ENCODE assay signal across 14 cellular contexts in genomic region chr9:126589349-126589748, GRCh38. TPM values are rescaled to one million over a fixed set of nuclear protein-coding genes. Genes with fewer than 3 reads are reported as not detected.
DNase-seq lines count a peak whose midpoint lies in the region; TF ChIP-seq lines count a peak whose summit lies in the region.
"Had no signal": no experiment of that assay in that cellular context is flagged by ENCODE, and none has a peak within 500 bp of the region (broad histone marks: within the 10 kb centered on the region; RNA-seq: fewer than 3 reads in every experiment).

No MANE protein-coding gene starts in this region.

- no peak overlapping the region for H2AFZ ChIP-seq in osteoblast (ENCODE audit: low read length)

- H3K9me3 Mint-ChIP-seq in endothelial cell (ENCODE audit: unreplicated experiment), result no peaks in the 10 kb centered on the region
- H3K9me3 Mint-ChIP-seq: CD4-positive, alpha-beta T cell had no signal

- H3K4me3 ChIP-seq in left ventricle myocardium inferior, result no peak overlapping the region
- no peak overlapping the region for H3K4me3 ChIP-seq in osteoblast (ENCODE audit: insufficient read depth, low read length)

- H3K27ac ChIP-seq in left ventricle myocardium inferior (replicated peaks), result peak overlapping the region; percentile 90
- H3K27ac ChIP-seq in osteoblast (ENCODE audit: low read depth, low read length), result no peak overlapping the region
- H3K27ac ChIP-seq: HL-60 had no signal

- TF ChIP-seq CTCF in endothelial cell (IDR thresholded peaks at IDR 0.05; ENCODE audit: unreplicated experiment), result no peak
- no peak for TF ChIP-seq CTCF in left ventricle myocardium inferior (IDR thresholded peaks at IDR 0.05; ENCODE audit: borderline replicate concordance)
- TF ChIP-seq CTCF in osteoblast (IDR thresholded peaks at IDR 0.05; ENCODE audit: extremely low read depth, low read depth, low read length), result no peak

- H3K36me3 ChIP-seq in left ventricle myocardium inferior, result no peaks in the 10 kb centered on the region
- H3K36me3 ChIP-seq in osteoblast (ENCODE audit: insufficient read depth, low read length), result no peaks in the 10 kb centered on the region

- no peaks in the 10 kb centered on the region for H3K36me3 Mint-ChIP-seq in endothelial cell (ENCODE audit: low read depth, unreplicated experiment)

- no peaks in the 10 kb centered on the region for H3K79me2 ChIP-seq in osteoblast (ENCODE audit: insufficient read depth, low read length)

- H4K20me1 ChIP-seq in osteoblast (ENCODE audit: insufficient read depth, low read length), result no peaks in the 10 kb centered on the region

- peaks cover 4% of the 10 kb centered on the region for H3K27me3 ChIP-seq in left ventricle myocardium inferior (ENCODE audit: low read depth)
- H3K27me3 ChIP-seq in osteoblast (ENCODE audit: insufficient read depth, low read length), result peaks cover 27% of the 10 kb centered on the region

- H3K4me1 Mint-ChIP-seq in endothelial cell (ENCODE audit: unreplicated experiment), result peaks cover 18% of the 10 kb centered on the region
- H3K4me1 Mint-ChIP-seq: B cell had no signal

- no peak overlapping the region for H3K4me2 ChIP-seq in osteoblast (ENCODE audit: insufficient read depth, low read length)

- H3K27ac Mint-ChIP-seq in endothelial cell (ENCODE audit: unreplicated experiment), result peak overlapping the region; percentile 18
- H3K27ac Mint-ChIP-seq: B cell; CD4-positive, alpha-beta T cell had no signal

- peak; percentile 13 for DNase-seq in SHP77 treated with DMSO at 0.1 percent for 48 hours (lab: John Stamatoyannopoulos, UW)
- DNase-seq in endothelial cell (ENCODE audit: low spot score), result no peak
- no peak for DNase-seq in left ventricle myocardium inferior
- DNase-seq in osteoblast (ENCODE audit: insufficient read length, low spot score, missing footprints), result peak; percentile 21
- DNase-seq in foreskin melanocyte, result no peak
- no peak for DNase-seq in mucosa of gallbladder (ENCODE audit: low spot score)
- DNase-seq in NCI-H526 (lab: John Stamatoyannopoulos, UW), result no peak
- DNase-seq: C1 segment of cervical spinal cord; Calu3; CD4-positive, alpha-beta T cell; DMS 273 treated with DMSO at 0.1 percent for 48 hours; HCEC 1CT had no signal

- H3K9me3 ChIP-seq in left ventricle myocardium inferior (replicated peaks) (no peaks in the 10 kb centered on the region), osteoblast (ENCODE audit: low read depth, low read length) (no peaks in the 10 kb centered on the region)

- intact Hi-C loops in left ventricle myocardium inferior (cut with micrococcal nuclease), result no loop called here

- peaks cover 36% of the 10 kb centered on the region for H3K4me1 ChIP-seq in left ventricle myocardium inferior
- H3K4me1 ChIP-seq in osteoblast (ENCODE audit: insufficient read depth, low read length), result no peaks in the 10 kb centered on the region

- peaks cover 9% of the 10 kb centered on the region for H3K27me3 Mint-ChIP-seq in endothelial cell (ENCODE audit: unreplicated experiment)

- no peak overlapping the region for H3K4me3 Mint-ChIP-seq in endothelial cell (ENCODE audit: unreplicated experiment)
- H3K4me3 Mint-ChIP-seq: B cell; CD4-positive, alpha-beta T cell had no signal

RNA-seq across cellular contexts. Expression of gene LMX1B, which starts 24.4 kb away (rescaled TPM):
- 0.26 TPM for total RNA-seq in endothelial cell (ENCODE audit: unreplicated experiment)
- total RNA-seq in left ventricle myocardium inferior, result 1.3 TPM
- total RNA-seq in osteoblast, result under 0.01 TPM in 2 replicates
- total RNA-seq in mucosa of gallbladder, result 0.17 TPM
- total RNA-seq: B cell; Calu3; CD4-positive, alpha-beta T cell had no signal

Comparison
In these comparisons a context has a peak if more than half of its experiments do, and no peak if none do; other contexts are left out.
1. DNase-seq: peak in SHP77 treated with DMSO at 0.1 percent for 48 hours (single experiment) and osteoblast (single experiment); none in endothelial cell (single experiment), left ventricle myocardium inferior (single experiment), foreskin melanocyte (single experiment), mucosa of gallbladder (single experiment) and NCI-H526 (0 of 2).